ENCODE assay signal across 9 cellular contexts in genomic region chr2:167340322-167340721, GRCh38. TPM values are rescaled to one million over a fixed set of nuclear protein-coding genes. Genes with fewer than 3 reads are reported as not detected.
"Had no signal": no experiment of that assay in that cellular context is flagged by ENCODE, and none has a peak within 500 bp of the region (broad histone marks: within the 10 kb centered on the region; RNA-seq: fewer than 3 reads in every experiment).

No MANE protein-coding gene starts in this region.

- H3K27ac ChIP-seq: GM23248, KMS-11 had no signal

- H3K4me2 ChIP-seq: KMS-11 had no signal

- H3K4me3 Mint-ChIP-seq: H9 had no signal

- H3K4me3 ChIP-seq: GM23248 had no signal

- H3K9me3 Mint-ChIP-seq: H9 had no signal

- H2AFZ ChIP-seq: GM23248 had no signal

- DNase-seq: GM23248, H9, HCEC 1CT, KBM-7 had no signal

- FAIRE-seq: H1, H54, HTR-8/SVneo had no signal

RNA-seq across cellular contexts. Expression of gene B3GALT1, which starts 47.5 kb away (rescaled TPM):
- total RNA-seq: GM23248, HT-29 had no signal
- polyA plus RNA-seq: GM23248 had no signal
